7 cellular contexts compared by ENCODE assay signal in the genomic region with DNA sequence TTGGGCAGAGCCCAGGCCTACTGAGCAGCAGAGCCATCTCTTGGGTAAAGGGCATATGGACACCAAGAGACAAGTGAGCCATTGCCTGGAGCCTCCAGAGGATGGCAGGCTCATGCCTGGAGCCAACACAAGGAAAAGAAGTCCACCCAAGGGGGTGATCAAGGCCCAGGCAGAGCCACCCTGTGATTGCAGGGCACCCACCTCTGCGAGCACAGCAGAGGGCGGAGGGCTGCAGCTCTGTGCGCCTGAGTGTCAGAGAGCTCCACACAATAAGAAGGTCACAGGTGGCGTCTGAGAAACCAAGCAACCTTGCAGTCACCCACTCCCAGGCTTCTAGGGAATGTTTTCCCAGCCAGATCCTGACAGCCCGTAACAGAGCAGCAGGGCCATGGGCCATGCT. TPM values are rescaled to one million over a fixed set of nuclear protein-coding genes. Genes with fewer than 3 reads are reported as not detected.
"Had no signal": no experiment of that assay in that cellular context is flagged by ENCODE, and none has a peak within 500 bp of the region (broad histone marks: within the 10 kb centered on the region; RNA-seq: fewer than 3 reads in every experiment).

No MANE protein-coding gene starts in this region.

RNA-seq across cellular contexts. Expression of a gene that starts 57.8 kb away (rescaled TPM):
- total RNA-seq: activated B cell treated with CpG ODN at 0.5 μM for 24 hours; activated CD4-positive, alpha-beta memory T cell treated with anti-CD3 and anti-CD28 coated beads for 36 hours; activated CD4-positive, alpha-beta T cell treated with anti-CD3 and anti-CD28 coated beads, Interleukin-2, amount 10 ng/mL, durations not matched to agents 24 days and 14 days; activated CD8-positive, alpha-beta memory T cell treated with anti-CD3 and anti-CD28 coated beads, Interleukin-2, amount 10 ng/mL, durations not matched to agents 7 days and 5 days; activated CD8-positive, alpha-beta T cell treated with anti-CD3 and anti-CD28 coated beads for 36 hours; activated naive CD8-positive, alpha-beta T cell treated with anti-CD3 and anti-CD28 coated beads, Interleukin-2, amount 10 ng/mL, durations not matched to agents 7 days and 5 days; activated T-helper 2 cell treated with anti-CD3 and anti-CD28 coated beads, Interferon-gamma antibody, Interleukin-2, Interleukin-4, amounts not matched to agents 10 μg/mL and 5 μg/mL and 100 μg/mL, durations not matched to agents 14 hours and 24 hours and 36 hours had no signal
